Comparison of ENCODE assay signal across 22 cellular contexts in genomic region chr14:101903111-101903561, GRCh38.
DNase-seq lines count a peak whose midpoint lies in the region; ATAC-seq and TF ChIP-seq lines count a peak whose summit lies in the region.
"Had no signal": no experiment of that assay in that cellular context is flagged by ENCODE, and none has a peak within 500 bp of the region (broad histone marks: within the 10 kb centered on the region; RNA-seq: fewer than 3 reads in every experiment).

No MANE protein-coding gene starts in this region.

- no peaks in the 10 kb centered on the region for H3K9me3 Mint-ChIP-seq in CD14-positive monocyte
- H3K9me3 Mint-ChIP-seq: CD4-positive, alpha-beta T cell; IgD-negative memory B cell had no signal

- no peak overlapping the region for H3K4me3 ChIP-seq in left ventricle myocardium inferior
- H3K4me3 ChIP-seq: adrenal gland, cardiac muscle cell, esophagus muscularis mucosa, gastroesophageal sphincter, left lung, thoracic aorta had no signal

- intact Hi-C loops in CD14-positive monocyte (cut with micrococcal nuclease) (no loop called here), left ventricle myocardium inferior (cut with micrococcal nuclease) (no loop called here)

- no peaks in the 10 kb centered on the region for H3K27me3 ChIP-seq in left ventricle myocardium inferior (ENCODE audit: low read depth)
- H3K27me3 ChIP-seq: adrenal gland, cardiac muscle cell, esophagus muscularis mucosa, gastroesophageal sphincter, left lung had no signal

- no peaks in the 10 kb centered on the region for H3K9me3 ChIP-seq in left ventricle myocardium inferior (replicated peaks)
- H3K9me3 ChIP-seq: adrenal gland, esophagus muscularis mucosa, gastroesophageal sphincter, left lung, thoracic aorta had no signal

- H3K4me1 ChIP-seq in left ventricle myocardium inferior: peaks cover 23% of the 10 kb centered on the region
- H3K4me1 ChIP-seq: adrenal gland, gastroesophageal sphincter, left lung had no signal

- no peak for ATAC-seq in GM19324 (IDR thresholded peaks at IDR 0.05; ENCODE audit: low FRiP score, unreplicated experiment)
- ATAC-seq in GM21390 (IDR thresholded peaks at IDR 0.05; ENCODE audit: unreplicated experiment): no peak
- ATAC-seq in GM18870 (IDR thresholded peaks at IDR 0.05; ENCODE audit: unreplicated experiment): no peak
- ATAC-seq: activated CD4-positive, alpha-beta T cell treated with anti-CD3 and anti-CD28 coated beads for 36 hours; gastroesophageal sphincter; left lung had no signal

- H3K4me1 Mint-ChIP-seq in CD14-positive monocyte: no peaks in the 10 kb centered on the region
- H3K4me1 Mint-ChIP-seq: activated CD4-positive, alpha-beta T cell treated with anti-CD3 and anti-CD28 coated beads for 36 hours had no signal

- H3K27ac ChIP-seq in caudate nucleus (ENCODE audit: low read depth, low read length) (peak overlapping the region; percentile 73), left ventricle myocardium inferior (replicated peaks) (peak overlapping the region; percentile 77)
- H3K27ac ChIP-seq: adrenal gland, cardiac muscle cell, esophagus muscularis mucosa, gastroesophageal sphincter, left lung, thoracic aorta had no signal

- no peaks in the 10 kb centered on the region for H3K27me3 Mint-ChIP-seq in CD14-positive monocyte (ENCODE audit: low read depth in 3 of 3)
- H3K27me3 Mint-ChIP-seq: activated CD4-positive, alpha-beta T cell treated with anti-CD3 and anti-CD28 coated beads for 36 hours; CD4-positive, alpha-beta T cell; IgD-negative memory B cell had no signal

- H3K4me3 Mint-ChIP-seq in CD14-positive monocyte: no peak overlapping the region
- H3K4me3 Mint-ChIP-seq: activated CD4-positive, alpha-beta T cell treated with anti-CD3 and anti-CD28 coated beads for 36 hours; CD4-positive, alpha-beta T cell; IgD-negative memory B cell had no signal

- no peak for TF ChIP-seq CTCF in CD14-positive monocyte (IDR thresholded peaks at IDR 0.05)
- TF ChIP-seq CTCF in left ventricle myocardium inferior (IDR thresholded peaks at IDR 0.05; ENCODE audit: borderline replicate concordance): no peak

- peaks cover 89 to 98% of the 10 kb centered on the region in 2 donors for H3K36me3 Mint-ChIP-seq in CD14-positive monocyte

- DNase-seq in CD14-positive monocyte (ENCODE audit: low spot score): no peak
- DNase-seq in caudate nucleus (lab: John Stamatoyannopoulos, UW): peak in 51 of 61 donors; percentile 16 to 93 (median 60)
- peak; percentile 84 for DNase-seq in left ventricle myocardium inferior
- peak; percentile 63 for DNase-seq in pons (ENCODE audit: low spot score)
- no peak for DNase-seq in stimulated activated CD4-positive, alpha-beta T cell treated with anti-CD3 and anti-CD28 coated beads, Interleukin-4, amount 100 ng/mL, for 1 hour
- DNase-seq: activated CD4-positive, alpha-beta T cell treated with anti-CD3 and anti-CD28 coated beads for 36 hours; adrenal gland; CD4-positive, alpha-beta T cell; DMS 273 treated with DMSO at 0.1 percent for 48 hours; effector memory CD4-positive, alpha-beta T cell; GDM1; left lung; NCI-H2171 treated with DMSO at 0.1 percent for 48 hours; NCI-H526 treated with DMSO at 0.1 percent for 48 hours had no signal

- peak overlapping the region in 4 of 7 donors; percentile 1 to 80 (median 31) for H3K27ac Mint-ChIP-seq in CD14-positive monocyte

- peaks cover 98% of the 10 kb centered on the region for H3K36me3 ChIP-seq in left ventricle myocardium inferior

Comparison
In these comparisons a context has a peak if more than half of its experiments do, and no peak if none do; other contexts are left out.
1. DNase-seq: peak in caudate nucleus (51 of 61), left ventricle myocardium inferior (single experiment) and pons (single experiment); none in CD14-positive monocyte (single experiment) and stimulated activated CD4-positive, alpha-beta T cell treated with anti-CD3 and anti-CD28 coated beads, Interleukin-4, amount 100 ng/mL, for 1 hour (single experiment).